10 cellular contexts compared by ENCODE assay signal in genomic region chr5:34022131-34022705, GRCh38. TPM values are rescaled to one million over a fixed set of nuclear protein-coding genes. Genes with fewer than 3 reads are reported as not detected.
DNase-seq lines count a peak whose midpoint lies in the region; ATAC-seq lines count a peak whose summit lies in the region.
"Had no signal": no experiment of that assay in that cellular context is flagged by ENCODE, and none has a peak within 500 bp of the region (broad histone marks: within the 10 kb centered on the region; RNA-seq: fewer than 3 reads in every experiment).

No MANE protein-coding gene starts in this region.

- H3K4me1 Mint-ChIP-seq in activated T-cell treated with anti-CD3 and anti-CD28 coated beads, Interleukin-2, amount 50 U/mL, for 72 hours (ENCODE audit: low read depth): peaks cover 31% of the 10 kb centered on the region

- H3K4me3 Mint-ChIP-seq in activated T-cell treated with anti-CD3 and anti-CD28 coated beads, Interleukin-2, amount 50 U/mL, for 72 hours: peak overlapping the region; percentile 58 to 73

- H3K36me3 Mint-ChIP-seq in activated T-cell treated with anti-CD3 and anti-CD28 coated beads, Interleukin-2, amount 50 U/mL, for 72 hours (ENCODE audit: insufficient read depth in 2 of 2): peaks cover 0 to 1% of the 10 kb centered on the region in 2 donors

- peak; percentile 50 for DNase-seq in activated T-cell treated with anti-CD3 and anti-CD28 coated beads for 48 hours (ENCODE audit: low read depth)
- no peak for DNase-seq in activated T-cell treated with anti-CD3 and anti-CD28 coated beads, Interleukin-2, amount 50 U/mL, for 1 hour
- peak; percentile 64 to 65 for DNase-seq in activated T-cell treated with anti-CD3 and anti-CD28 coated beads, Interleukin-2, amount 50 U/mL, for 72 hours
- peak; percentile 68 for DNase-seq in stimulated activated CD8-positive, alpha-beta memory T cell treated with anti-CD3 and anti-CD28 coated beads, Interleukin-4, amount 100 ng/mL, for 48 hours
- no peak for DNase-seq in dedifferentiated amniotic fluid mesenchymal stem cell (ENCODE audit: extremely low spot score)
- DNase-seq in OCI-M2 (lab: John Stamatoyannopoulos, UW; ENCODE audit: unreplicated experiment): no peak

- ATAC-seq in HG03045 (IDR thresholded peaks at IDR 0.05; ENCODE audit: unreplicated experiment): peak; percentile 69
- peak; percentile 98 to 99 for ATAC-seq in activated T-cell treated with anti-CD3 and anti-CD28 coated beads, Interleukin-2, amount 50 U/mL, for 72 hours (replicated peaks in 1 of 2)
- ATAC-seq in HG03521 (IDR thresholded peaks at IDR 0.05; ENCODE audit: unreplicated experiment): no peak

- H3K27me3 Mint-ChIP-seq in activated T-cell treated with anti-CD3 and anti-CD28 coated beads, Interleukin-2, amount 50 U/mL, for 72 hours (ENCODE audit: low read depth): no peaks in the 10 kb centered on the region

- H3K27ac Mint-ChIP-seq in activated T-cell treated with anti-CD3 and anti-CD28 coated beads, Interleukin-2, amount 50 U/mL, for 72 hours: peak overlapping the region; percentile 55

- no peaks in the 10 kb centered on the region for H3K9me3 Mint-ChIP-seq in activated T-cell treated with anti-CD3 and anti-CD28 coated beads, Interleukin-2, amount 50 U/mL, for 72 hours

RNA-seq across cellular contexts. Expression of gene AMACR, which starts 14.4 kb away (rescaled TPM):
- total RNA-seq in activated T-cell treated with anti-CD3 and anti-CD28 coated beads, Interleukin-2, amount 50 U/mL, for 72 hours: 1 to 10 TPM; 5.5 to 6.7 TPM

RNA-seq across cellular contexts. Expression of gene C1QTNF3, which starts 20.8 kb away (rescaled TPM):
- total RNA-seq in activated T-cell treated with anti-CD3 and anti-CD28 coated beads, Interleukin-2, amount 50 U/mL, for 72 hours: 1 to 10 TPM; 2.8 to 5.1 TPM

RNA-seq across cellular contexts. Expression of gene SLC45A2, which starts 37.7 kb away (rescaled TPM):
- not detected for total RNA-seq in activated T-cell treated with anti-CD3 and anti-CD28 coated beads, Interleukin-2, amount 50 U/mL, for 72 hours
- total RNA-seq: SJSA1, subcutaneous adipose tissue had no signal

Comparison
In these comparisons a context has a peak if more than half of its experiments do, and no peak if none do; other contexts are left out.
1. DNase-seq: peak in activated T-cell treated with anti-CD3 and anti-CD28 coated beads for 48 hours (single experiment), activated T-cell treated with anti-CD3 and anti-CD28 coated beads, Interleukin-2, amount 50 U/mL, for 72 hours (2 of 2) and stimulated activated CD8-positive, alpha-beta memory T cell treated with anti-CD3 and anti-CD28 coated beads, Interleukin-4, amount 100 ng/mL, for 48 hours (single experiment); none in activated T-cell treated with anti-CD3 and anti-CD28 coated beads, Interleukin-2, amount 50 U/mL, for 1 hour (single experiment), dedifferentiated amniotic fluid mesenchymal stem cell (single experiment) and OCI-M2 (single experiment).